Comparison of ENCODE assay signal across 21 cellular contexts in genomic region chr10:78865518-78865835, GRCh38.
DNase-seq lines count a peak whose midpoint lies in the region; ATAC-seq and TF ChIP-seq lines count a peak whose summit lies in the region.
"Had no signal": no experiment of that assay in that cellular context is flagged by ENCODE, and none has a peak within 500 bp of the region (broad histone marks: within the 10 kb centered on the region; RNA-seq: fewer than 3 reads in every experiment).

No MANE protein-coding gene starts in this region.

- H3K27me3 ChIP-seq in right atrium auricular region, result no peaks in the 10 kb centered on the region
- no peaks in the 10 kb centered on the region for H3K27me3 ChIP-seq in esophagus muscularis mucosa
- no peaks in the 10 kb centered on the region for H3K27me3 ChIP-seq in vagina
- H3K27me3 ChIP-seq: upper lobe of left lung had no signal

- intact Hi-C loops in left cardiac atrium (cut with DNase I), result no loop called here
- intact Hi-C loops in esophagus muscularis mucosa (cut with DNase I), result no loop called here
- intact Hi-C loops in vagina (cut with DNase I), result no loop called here

- H3K36me3 ChIP-seq in right atrium auricular region, result no peaks in the 10 kb centered on the region
- no peaks in the 10 kb centered on the region for H3K36me3 ChIP-seq in esophagus muscularis mucosa
- no peaks in the 10 kb centered on the region for H3K36me3 ChIP-seq in vagina
- H3K36me3 ChIP-seq: upper lobe of left lung, WERI-Rb-1 had no signal

- no peak for TF ChIP-seq EP300 in esophagus muscularis mucosa (IDR thresholded peaks at IDR 0.05)

- TF ChIP-seq CTCF in right atrium auricular region (IDR thresholded peaks at IDR 0.05) (no peak), esophagus muscularis mucosa (IDR thresholded peaks at IDR 0.05) (no peak), vagina (IDR thresholded peaks at IDR 0.05) (no peak)

- peaks cover 0 to 8% of the 10 kb centered on the region in 2 donors for H3K4me1 Mint-ChIP-seq in natural killer cell treated with Interleukin-12 subunit alpha and Interleukin-12 subunit beta and Interleukin-15 and Interleukin-18, amount 100 ng/mL, for 72 hours (ENCODE audit: low read depth in 2 of 2)
- H3K4me1 Mint-ChIP-seq: activated CD4-positive, alpha-beta memory T cell treated with anti-CD3 and anti-CD28 coated beads, Interleukin-2, amount 10 ng/mL, durations not matched to agents 7 days and 5 days; activated naive CD8-positive, alpha-beta T cell treated with anti-CD3 and anti-CD28 coated beads, Interleukin-2, amount 10 ng/mL, durations not matched to agents 7 days and 5 days; CD4-positive, CD25-positive, alpha-beta regulatory T cell; naive B cell; stimulated activated memory B cell treated with anti-CD40 and anti-IgM and Interleukin-4, amounts not matched to agents 10 μg/mL and 1 μg/mL and 100 μg/mL, for 72 hours had no signal

- no peak for TF ChIP-seq POLR2A in esophagus muscularis mucosa (IDR thresholded peaks at IDR 0.05; ENCODE audit: low read depth)
- TF ChIP-seq POLR2A in vagina (IDR thresholded peaks at IDR 0.05), result no peak

- H3K9me3 ChIP-seq in right atrium auricular region (no peaks in the 10 kb centered on the region), esophagus muscularis mucosa (no peaks in the 10 kb centered on the region), vagina (no peaks in the 10 kb centered on the region)
- H3K9me3 ChIP-seq: upper lobe of left lung had no signal

- no peak overlapping the region for H3K4me3 Mint-ChIP-seq in natural killer cell treated with Interleukin-12 subunit alpha and Interleukin-12 subunit beta and Interleukin-15 and Interleukin-18, amount 100 ng/mL, for 72 hours
- H3K4me3 Mint-ChIP-seq: activated CD4-positive, alpha-beta memory T cell treated with anti-CD3 and anti-CD28 coated beads, Interleukin-2, amount 10 ng/mL, durations not matched to agents 7 days and 5 days; activated naive CD8-positive, alpha-beta T cell treated with anti-CD3 and anti-CD28 coated beads, Interleukin-2, amount 10 ng/mL, durations not matched to agents 7 days and 5 days; activated T-cell treated with anti-CD3 and anti-CD28 coated beads, Interleukin-2, amount 50 U/mL, for 72 hours; CD4-positive, CD25-positive, alpha-beta regulatory T cell; naive B cell; stimulated activated memory B cell treated with anti-CD40 and anti-IgM and Interleukin-4, amounts not matched to agents 10 μg/mL and 1 μg/mL and 100 μg/mL, for 72 hours; T-helper 17 cell had no signal

- H3K4me1 ChIP-seq in right atrium auricular region (peaks cover 0 to 10% of the 10 kb centered on the region in 2 donors), esophagus muscularis mucosa (peaks cover 7 to 15% (median 13%) of the 10 kb centered on the region in 4 donors), vagina (no peaks in the 10 kb centered on the region)
- H3K4me1 ChIP-seq: upper lobe of left lung had no signal

- H3K27ac Mint-ChIP-seq in natural killer cell treated with Interleukin-12 subunit alpha and Interleukin-12 subunit beta and Interleukin-15 and Interleukin-18, amount 100 ng/mL, for 72 hours, result no peak overlapping the region
- H3K27ac Mint-ChIP-seq: activated CD4-positive, alpha-beta memory T cell treated with anti-CD3 and anti-CD28 coated beads, Interleukin-2, amount 10 ng/mL, durations not matched to agents 7 days and 5 days; activated naive CD8-positive, alpha-beta T cell treated with anti-CD3 and anti-CD28 coated beads, Interleukin-2, amount 10 ng/mL, durations not matched to agents 7 days and 5 days; activated T-cell treated with anti-CD3 and anti-CD28 coated beads, Interleukin-2, amount 50 U/mL, for 72 hours; CD4-positive, CD25-positive, alpha-beta regulatory T cell; naive B cell; progenitor cell of endocrine pancreas; stimulated activated memory B cell treated with anti-CD40 and anti-IgM and Interleukin-4, amounts not matched to agents 10 μg/mL and 1 μg/mL and 100 μg/mL, for 72 hours; T-helper 17 cell had no signal

- 56% methylated on average over 4 of the region's 4 CpGs for WGBS in esophagus muscularis mucosa

- DNase-seq in left cardiac atrium (peak; percentile 61), right atrium auricular region (ENCODE audit: low spot score) (no peak), esophagus muscularis mucosa (ENCODE audit: extremely low spot score) (peak; percentile 78), occipital lobe (lab: John Stamatoyannopoulos, UW) (peak; percentile 20), vagina (ENCODE audit: extremely low spot score in 2 of 2) (peak; percentile 62 to 79)
- no peak for DNase-seq in stimulated activated CD4-positive, alpha-beta T cell treated with anti-CD3 and anti-CD28 coated beads, Interleukin-15, amount 100 ng/mL, for 24 hours
- DNase-seq in natural killer cell treated with Interleukin-12 subunit alpha and Interleukin-12 subunit beta and Interleukin-15 and Interleukin-18, amount 100 ng/mL, for 72 hours (ENCODE audit: low spot score), result no peak
- no peak for DNase-seq in activated CD4-positive, alpha-beta T cell treated with anti-CD3 and anti-CD28 coated beads, Interleukin-2, amount 50 U/mL, for 1 hour
- DNase-seq: activated CD4-positive, alpha-beta memory T cell treated with anti-CD3 and anti-CD28 coated beads, Interleukin-2, amount 10 ng/mL, durations not matched to agents 7 days and 5 days; activated naive CD8-positive, alpha-beta T cell treated with anti-CD3 and anti-CD28 coated beads, Interleukin-2, amount 10 ng/mL, durations not matched to agents 7 days and 5 days; activated T-cell treated with anti-CD3 and anti-CD28 coated beads, Interleukin-2, amount 50 U/mL, for 72 hours; CD4-positive, CD25-positive, alpha-beta regulatory T cell; naive B cell; NCI-H1092 treated with DMSO at 0.1 percent for 48 hours; NCI-H526 treated with DMSO at 0.1 percent for 48 hours; stimulated activated CD4-positive, alpha-beta T cell treated with anti-CD3 and anti-CD28 coated beads, Interleukin-12 subunit alpha, Interleukin-12 subunit beta, amount 100 ng/mL, for 4 hours; T-helper 17 cell; upper lobe of left lung; WERI-Rb-1 had no signal

- no peak overlapping the region for H3K27ac ChIP-seq in right atrium auricular region
- H3K27ac ChIP-seq in esophagus muscularis mucosa (replicated peaks in 1 of 4), result no peak overlapping the region
- no peak overlapping the region for H3K27ac ChIP-seq in vagina
- H3K27ac ChIP-seq: upper lobe of left lung, WERI-Rb-1 had no signal

- no peak overlapping the region for H3K4me3 ChIP-seq in right atrium auricular region
- H3K4me3 ChIP-seq in esophagus muscularis mucosa, result no peak overlapping the region
- H3K4me3 ChIP-seq in vagina, result no peak overlapping the region
- H3K4me3 ChIP-seq: upper lobe of left lung had no signal

- peaks cover 6 to 21% of the 10 kb centered on the region in 2 donors for H3K27me3 Mint-ChIP-seq in natural killer cell treated with Interleukin-12 subunit alpha and Interleukin-12 subunit beta and Interleukin-15 and Interleukin-18, amount 100 ng/mL, for 72 hours
- H3K27me3 Mint-ChIP-seq: activated naive CD8-positive, alpha-beta T cell treated with anti-CD3 and anti-CD28 coated beads, Interleukin-2, amount 10 ng/mL, durations not matched to agents 7 days and 5 days had no signal

- no peaks in the 10 kb centered on the region for H3K36me3 Mint-ChIP-seq in natural killer cell treated with Interleukin-12 subunit alpha and Interleukin-12 subunit beta and Interleukin-15 and Interleukin-18, amount 100 ng/mL, for 72 hours
- H3K36me3 Mint-ChIP-seq: activated naive CD8-positive, alpha-beta T cell treated with anti-CD3 and anti-CD28 coated beads, Interleukin-2, amount 10 ng/mL, durations not matched to agents 7 days and 5 days; CD4-positive, CD25-positive, alpha-beta regulatory T cell; naive B cell; stimulated activated memory B cell treated with anti-CD40 and anti-IgM and Interleukin-4, amounts not matched to agents 10 μg/mL and 1 μg/mL and 100 μg/mL, for 72 hours had no signal

- peak in 1 of 2 donors; percentile 30 for ATAC-seq in left cardiac atrium
- no peak for ATAC-seq in natural killer cell treated with Interleukin-12 subunit alpha and Interleukin-12 subunit beta and Interleukin-15 and Interleukin-18, amount 100 ng/mL, for 72 hours
- ATAC-seq: activated T-cell treated with anti-CD3 and anti-CD28 coated beads, Interleukin-2, amount 50 U/mL, for 72 hours; stimulated activated memory B cell treated with anti-CD40 and anti-IgM and Interleukin-4, amounts not matched to agents 10 μg/mL and 1 μg/mL and 100 μg/mL, for 72 hours; T-helper 17 cell had no signal

- H3K9me3 Mint-ChIP-seq in natural killer cell treated with Interleukin-12 subunit alpha and Interleukin-12 subunit beta and Interleukin-15 and Interleukin-18, amount 100 ng/mL, for 72 hours, result no peaks in the 10 kb centered on the region
- H3K9me3 Mint-ChIP-seq: activated CD4-positive, alpha-beta memory T cell treated with anti-CD3 and anti-CD28 coated beads, Interleukin-2, amount 10 ng/mL, durations not matched to agents 7 days and 5 days; activated naive CD8-positive, alpha-beta T cell treated with anti-CD3 and anti-CD28 coated beads, Interleukin-2, amount 10 ng/mL, durations not matched to agents 7 days and 5 days; activated T-cell treated with anti-CD3 and anti-CD28 coated beads, Interleukin-2, amount 50 U/mL, for 72 hours; CD4-positive, CD25-positive, alpha-beta regulatory T cell; stimulated activated memory B cell treated with anti-CD40 and anti-IgM and Interleukin-4, amounts not matched to agents 10 μg/mL and 1 μg/mL and 100 μg/mL, for 72 hours had no signal

Comparison
In these comparisons a context has a peak if more than half of its experiments do, and no peak if none do; other contexts are left out.
1. DNase-seq: peak in left cardiac atrium (single experiment), esophagus muscularis mucosa (single experiment), occipital lobe (single experiment) and vagina (2 of 2); none in right atrium auricular region (single experiment), stimulated activated CD4-positive, alpha-beta T cell treated with anti-CD3 and anti-CD28 coated beads, Interleukin-15, amount 100 ng/mL, for 24 hours (single experiment), natural killer cell treated with Interleukin-12 subunit alpha and Interleukin-12 subunit beta and Interleukin-15 and Interleukin-18, amount 100 ng/mL, for 72 hours (single experiment) and activated CD4-positive, alpha-beta T cell treated with anti-CD3 and anti-CD28 coated beads, Interleukin-2, amount 50 U/mL, for 1 hour (single experiment).